17 cellular contexts compared by ENCODE assay signal in genomic region chr22:39130152-39130704, GRCh38. TPM values are rescaled to one million over a fixed set of nuclear protein-coding genes. Genes with fewer than 3 reads are reported as not detected.
"Had no signal": no experiment of that assay in that cellular context is flagged by ENCODE, and none has a peak within 500 bp of the region (broad histone marks: within the 10 kb centered on the region; RNA-seq: fewer than 3 reads in every experiment).

No MANE protein-coding gene starts in this region.

- H3K27ac Mint-ChIP-seq: activated naive CD4-positive, alpha-beta T cell treated with anti-CD3 and anti-CD28 coated beads, Interleukin-2, amount 50 U/mL, for 24 hours had no signal

- H3K4me3 ChIP-seq: adrenal gland, ovary, tibial artery, vagina had no signal

- H3K27me3 ChIP-seq: adrenal gland, foreskin keratinocyte, ovary, tibial artery, vagina had no signal

- H3K4me3 Mint-ChIP-seq: activated naive CD4-positive, alpha-beta T cell treated with anti-CD3 and anti-CD28 coated beads, Interleukin-2, amount 50 U/mL, for 24 hours; stimulated activated naive B cell treated with anti-CD40 and anti-IgM and Interleukin-4, amounts not matched to agents 10 μg/mL and 1 μg/mL and 100 μg/mL, for 72 hours had no signal

- ATAC-seq: foreskin keratinocyte; stimulated activated naive B cell treated with anti-CD40 and anti-IgM and Interleukin-4, amounts not matched to agents 10 μg/mL and 1 μg/mL and 100 μg/mL, for 72 hours had no signal

- H3K4me1 Mint-ChIP-seq: activated naive CD4-positive, alpha-beta T cell treated with anti-CD3 and anti-CD28 coated beads, Interleukin-2, amount 50 U/mL, for 24 hours had no signal

- H3K27ac ChIP-seq: adrenal gland, foreskin keratinocyte, tibial artery, vagina had no signal

- H3K9me3 Mint-ChIP-seq: activated naive CD4-positive, alpha-beta T cell treated with anti-CD3 and anti-CD28 coated beads, Interleukin-2, amount 50 U/mL, for 24 hours; immature natural killer cell; stimulated activated naive B cell treated with anti-CD40 and anti-IgM and Interleukin-4, amounts not matched to agents 10 μg/mL and 1 μg/mL and 100 μg/mL, for 72 hours had no signal

- DNase-seq: activated CD4-positive, alpha-beta T cell treated with anti-CD3 and anti-CD28 coated beads for 1 hour; activated CD4-positive, alpha-beta T cell treated with anti-CD3 and anti-CD28 coated beads, Interleukin-2, amount 50 U/mL, for 4 hours; adrenal gland; caudate nucleus; effector memory CD4-positive, alpha-beta T cell; foreskin keratinocyte; immature natural killer cell; mesendoderm; stimulated activated CD4-positive, alpha-beta T cell treated with anti-CD3 and anti-CD28 coated beads, Interleukin-2, amount 100 ng/mL, for 48 hours; stimulated activated naive B cell treated with anti-CD40 and anti-IgM and Interleukin-4, amounts not matched to agents 10 μg/mL and 1 μg/mL and 100 μg/mL, for 72 hours; T-helper 9 cell; tibial artery had no signal

- H3K9me3 ChIP-seq: adrenal gland, ovary, tibial artery, vagina had no signal

- H3K36me3 ChIP-seq: adrenal gland, ovary had no signal

- FAIRE-seq: colon had no signal

RNA-seq across cellular contexts. Expression of gene APOBEC3H, which starts 33.2 kb away (rescaled TPM):
- total RNA-seq: lower leg skin, vagina had no signal
